In the genomic region with DNA sequence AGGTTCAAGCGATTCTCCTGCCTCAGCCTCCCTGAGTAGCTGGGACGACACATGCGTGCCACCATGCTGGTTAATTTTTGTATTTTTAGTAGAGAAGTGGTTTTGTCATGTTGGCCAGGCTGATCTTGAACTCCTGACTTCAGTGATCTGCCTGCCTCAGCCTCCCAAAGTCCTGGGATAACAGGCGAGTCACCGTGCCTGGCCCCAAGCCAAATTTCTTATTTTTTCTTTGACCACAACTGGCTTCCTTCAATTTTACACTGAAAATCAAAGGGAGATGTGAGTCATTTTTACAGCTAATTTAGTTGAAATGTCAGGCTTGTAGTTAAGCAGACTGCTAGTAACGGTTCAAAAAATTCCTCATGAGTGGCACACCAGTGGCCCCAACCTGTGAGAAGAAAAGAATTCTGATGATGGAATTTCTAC, we compare ENCODE assay signal across 8 cellular contexts. TPM values are rescaled to one million over a fixed set of nuclear protein-coding genes. Genes with fewer than 3 reads are reported as not detected.
DNase-seq lines count a peak whose midpoint lies in the region; ATAC-seq and TF ChIP-seq lines count a peak whose summit lies in the region.

No MANE protein-coding gene starts in this region.

- peaks cover 46% of the 10 kb centered on the region for H3K36me3 Mint-ChIP-seq in effector memory CD8-positive, alpha-beta T cell (ENCODE audit: insufficient read depth)

- no peak overlapping the region for H3K4me3 Mint-ChIP-seq in effector memory CD8-positive, alpha-beta T cell

- H3K27ac ChIP-seq in DND-41 (ENCODE audit: low read length) = peak overlapping the region; percentile 2
- peak overlapping the region; percentile 29; the same call in 1 of the 2 replicates for H3K27ac ChIP-seq in PC-3 (ENCODE audit: low read length)

- H3K79me2 ChIP-seq in DND-41 (ENCODE audit: insufficient read depth, low read length) (peaks cover 96% of the 10 kb centered on the region), PC-3 (ENCODE audit: low read length) (peaks cover 96% of the 10 kb centered on the region)

- ATAC-seq in DND-41 (ENCODE audit: insufficient read depth, low read depth) (peak; percentile 56), PC-3 (peak; percentile 90), HG02798 (IDR thresholded peaks at IDR 0.05; ENCODE audit: poor library complexity, unreplicated experiment) (no peak), GM21390 (IDR thresholded peaks at IDR 0.05; ENCODE audit: unreplicated experiment) (no peak), HG02970 (IDR thresholded peaks at IDR 0.05; ENCODE audit: low FRiP score, unreplicated experiment) (no peak)
- no peak for ATAC-seq in effector memory CD8-positive, alpha-beta T cell (replicated peaks)

- H3K4me3 ChIP-seq in DND-41 (ENCODE audit: low read depth in 1 of 2, low read length in 2 of 2) (no peak overlapping the region), PC-3 (ENCODE audit: low read length) (no peak overlapping the region)

- H3K36me3 ChIP-seq in DND-41 (ENCODE audit: insufficient read depth, low read length) (peaks cover 29% of the 10 kb centered on the region), PC-3 (ENCODE audit: low read depth, low read length) (peaks cover 6% of the 10 kb centered on the region; the same call in 1 of the 2 replicates)

- H3K9me3 Mint-ChIP-seq in effector memory CD8-positive, alpha-beta T cell = no peaks in the 10 kb centered on the region

- no peaks in the 10 kb centered on the region for H3F3A ChIP-seq in PC-3 (ENCODE audit: low read length, unreplicated experiment)

- BruUV-seq in PC-3 (replicated peaks; lab: Mats Ljungman, UMichigan) = no TSS peak

- H3K9me3 ChIP-seq in DND-41 (ENCODE audit: insufficient read depth, low read length, severe bottlenecking) (no peaks in the 10 kb centered on the region), PC-3 (ENCODE audit: low read length) (no peaks in the 10 kb centered on the region)

- intact Hi-C loops in PC-3 (cut with micrococcal nuclease) = no loop called here

- no peak overlapping the region for H3K9ac ChIP-seq in DND-41 (ENCODE audit: low read depth, low read length)
- H3K9ac ChIP-seq in PC-3 (ENCODE audit: low read length) = no peak overlapping the region

- H3K4me2 ChIP-seq in DND-41 (ENCODE audit: insufficient read depth, low read length) (no peak overlapping the region), PC-3 (ENCODE audit: low read length) (no peak overlapping the region)

- H2AFZ ChIP-seq in DND-41 (ENCODE audit: low read depth, low read length) = no peak overlapping the region
- H2AFZ ChIP-seq in PC-3 (ENCODE audit: low read length) = no peak overlapping the region

- H3K4me1 ChIP-seq in DND-41 (ENCODE audit: insufficient read depth, low read length) (peaks cover 40% of the 10 kb centered on the region), PC-3 (ENCODE audit: insufficient read depth, low read length) (peaks cover 10% of the 10 kb centered on the region)

- H4K20me1 ChIP-seq in DND-41 (ENCODE audit: insufficient read depth, low read length) (peaks cover 56% of the 10 kb centered on the region), PC-3 (ENCODE audit: low read length) (peaks cover 16% of the 10 kb centered on the region; the same call in 1 of the 2 replicates)

- POLR2A ChIA-PET in PC-3 (lab: Charles Lee; ENCODE audit: unreplicated experiment) = no interaction called here

- no peak overlapping the region for H3K27ac Mint-ChIP-seq in effector memory CD8-positive, alpha-beta T cell

- no peaks in the 10 kb centered on the region for H3K27me3 Mint-ChIP-seq in effector memory CD8-positive, alpha-beta T cell

- no peaks in the 10 kb centered on the region for H3K9me2 ChIP-seq in PC-3 (replicated peaks; ENCODE audit: low read length)

- TF ChIP-seq CTCF in DND-41 (IDR thresholded peaks at IDR 0.05; ENCODE audit: borderline replicate concordance, extremely low read depth, low read length, poor library complexity, severe bottlenecking) = no peak
- no peak for TF ChIP-seq CTCF in PC-3 (conservative IDR thresholded peaks at IDR 0.05; ENCODE audit: low read depth, low read length)

- DNase-seq in DND-41 (peak; percentile 60), PC-3 (peak; percentile 83), astrocyte of the hippocampus (ENCODE audit: low read depth, low spot score) (peak; percentile 97), renal cortical epithelial cell (ENCODE audit: low read depth) (peak; percentile 100)
- DNase-seq in effector memory CD8-positive, alpha-beta T cell = no peak

- CTCF ChIA-PET in PC-3 (lab: Charles Lee) = no interaction called here

- peaks cover 34 to 40% of the 10 kb centered on the region in 2 donors for H3K4me1 Mint-ChIP-seq in effector memory CD8-positive, alpha-beta T cell (ENCODE audit: low read depth in 2 of 2)

- H3K27me3 ChIP-seq in DND-41 (ENCODE audit: insufficient read depth, low read length, poor library complexity) (no peaks in the 10 kb centered on the region), PC-3 (ENCODE audit: low read length) (no peaks in the 10 kb centered on the region)

RNA-seq across cellular contexts. Expression of a gene that starts 7.8 kb away (rescaled TPM):
- total RNA-seq in PC-3 (2014; rRNA removed) = 21.1 and 22.2 TPM in 2 replicates
- 27.4 and 40.6 TPM in 2 replicates for total RNA-seq in renal cortical epithelial cell

Comparison
In these comparisons a context has a peak if more than half of its experiments do, and no peak if none do; other contexts are left out.
1. ATAC-seq: peak in DND-41 (single experiment) and PC-3 (single experiment); none in HG02798 (single experiment), effector memory CD8-positive, alpha-beta T cell (single experiment), GM21390 (single experiment) and HG02970 (single experiment).
2. DNase-seq: peak in DND-41 (single experiment), PC-3 (single experiment), astrocyte of the hippocampus (single experiment) and renal cortical epithelial cell (single experiment); none in effector memory CD8-positive, alpha-beta T cell (0 of 3).